In the genomic region with DNA sequence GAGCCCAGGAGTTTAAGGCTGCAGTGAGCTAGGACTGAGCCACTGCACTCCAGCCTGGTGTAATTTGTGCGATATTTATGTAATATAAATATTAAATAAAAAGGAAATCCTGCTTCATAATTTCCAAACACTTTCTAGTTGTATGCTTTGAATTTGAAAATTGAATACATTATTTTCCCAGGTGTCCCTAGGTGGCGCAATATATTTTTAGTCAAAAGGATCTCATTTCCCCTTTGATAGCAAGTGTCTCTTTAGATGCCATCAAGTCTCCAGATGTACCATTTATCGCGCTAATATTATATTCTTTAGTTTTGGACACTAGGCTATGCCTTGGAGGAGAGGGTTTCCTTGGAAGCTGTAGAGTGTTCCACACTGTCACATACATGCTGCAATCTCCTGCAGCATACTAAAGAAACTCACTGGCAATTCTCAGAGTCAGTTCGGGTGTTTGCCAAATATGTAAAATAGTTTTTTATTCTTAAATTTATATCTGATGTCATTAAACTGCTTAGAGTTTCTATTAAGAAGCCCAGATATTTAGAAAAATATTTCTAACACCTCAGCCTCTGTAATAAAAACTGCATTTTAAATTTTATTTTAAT, we compare ENCODE assay signal across 8 cellular contexts. TPM values are rescaled to one million over a fixed set of nuclear protein-coding genes. Genes with fewer than 3 reads are reported as not detected.
DNase-seq lines count a peak whose midpoint lies in the region; ATAC-seq and TF ChIP-seq lines count a peak whose summit lies in the region.
"Had no signal": no experiment of that assay in that cellular context is flagged by ENCODE, and none has a peak within 500 bp of the region (broad histone marks: within the 10 kb centered on the region; RNA-seq: fewer than 3 reads in every experiment).

No MANE protein-coding gene starts in this region.

- H3K27me3 Mint-ChIP-seq in brain (no peaks in the 10 kb centered on the region), nephron progenitor cell (ENCODE audit: low read depth, poor library complexity) (peaks cover 13% of the 10 kb centered on the region)

- TF ChIP-seq CTCF in brain (conservative IDR thresholded peaks at IDR 0.05): peak; percentile 47 to 66
- TF ChIP-seq CTCF in nephron progenitor cell (IDR thresholded peaks at IDR 0.05): peak; percentile 33

- peaks cover 10% of the 10 kb centered on the region for H3K4me1 Mint-ChIP-seq in brain
- H3K4me1 Mint-ChIP-seq in nephron progenitor cell: peaks cover 2% of the 10 kb centered on the region

- in situ Hi-C loops in KBM-7 (cut with MboI; ENCODE audit: low pct_unique_long_range_greater_than_20kb, low sequenced_read_pairs): no loop called here

- no peak for ATAC-seq in GM19463 (IDR thresholded peaks at IDR 0.05; ENCODE audit: unreplicated experiment)

- H3K36me3 Mint-ChIP-seq in brain (no peaks in the 10 kb centered on the region), nephron progenitor cell (ENCODE audit: low read depth) (no peaks in the 10 kb centered on the region)

- DNase-seq in GF-D8 (lab: John Stamatoyannopoulos, UW): peak; percentile 20
- peak; percentile 40 for DNase-seq in KBM-7
- DNase-seq in nephron progenitor cell: no peak
- no peak for DNase-seq in epidermal melanocyte (ENCODE audit: insufficient read length, low spot score)
- DNase-seq in NCI-H1048 (lab: John Stamatoyannopoulos, UW): no peak
- DNase-seq: midbrain had no signal

- no peak overlapping the region for H3K27ac Mint-ChIP-seq in brain
- no peak overlapping the region for H3K27ac Mint-ChIP-seq in nephron progenitor cell

- no peaks in the 10 kb centered on the region for H3K9me3 Mint-ChIP-seq in brain
- H3K9me3 Mint-ChIP-seq in nephron progenitor cell: no peaks in the 10 kb centered on the region

- H3K4me3 Mint-ChIP-seq in brain (no peak overlapping the region), nephron progenitor cell (no peak overlapping the region)

RNA-seq across cellular contexts. Expression of a gene that starts 5.6 kb away (rescaled TPM):
- polyA plus RNA-seq in brain (ENCODE audit: insufficient read depth, low read depth, low replicate concordance): 19.7 TPM

RNA-seq across cellular contexts. Expression of a gene that starts 7.1 kb away (rescaled TPM):
- polyA plus RNA-seq in brain (ENCODE audit: insufficient read depth, low read depth, low replicate concordance): 90.7 TPM

Comparison
In these comparisons a context has a peak if more than half of its experiments do, and no peak if none do; other contexts are left out.
1. DNase-seq: peak in GF-D8 (single experiment) and KBM-7 (single experiment); none in nephron progenitor cell (single experiment), epidermal melanocyte (single experiment) and NCI-H1048 (single experiment).